In the genomic region with DNA sequence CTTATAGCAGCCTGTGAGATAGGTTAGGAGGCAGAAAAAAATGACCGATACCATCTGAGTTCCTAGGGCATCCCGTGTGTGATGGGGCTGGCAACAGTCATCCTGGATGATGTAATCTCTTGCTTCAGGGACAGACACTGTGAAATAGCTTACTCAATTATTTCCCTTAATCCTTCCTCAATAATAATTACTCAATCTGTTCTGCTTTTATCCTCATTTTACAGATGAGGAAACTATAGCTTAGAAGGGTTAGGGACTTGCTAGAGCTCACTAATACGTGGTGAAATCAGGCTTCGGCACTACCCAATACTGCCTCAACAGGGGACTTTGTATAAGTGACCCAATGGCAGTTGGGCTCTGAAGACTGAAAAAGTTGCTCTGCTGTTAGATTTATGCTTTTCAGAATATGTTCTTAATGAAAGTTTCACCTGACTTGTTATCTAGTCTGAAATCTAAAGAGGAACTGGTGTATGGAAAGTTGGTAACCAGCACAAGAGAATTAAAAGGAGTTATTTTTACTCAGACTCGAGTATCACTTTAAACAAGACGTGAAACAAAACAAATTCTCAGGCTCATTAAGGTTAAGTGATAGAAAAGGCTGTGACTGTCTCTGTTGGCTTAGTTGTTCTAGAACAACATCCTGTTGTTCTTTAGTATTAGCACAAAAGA, we compare ENCODE assay signal across 8 cellular contexts. TPM values are rescaled to one million over a fixed set of nuclear protein-coding genes. Genes with fewer than 3 reads are reported as not detected.
DNase-seq lines count a peak whose midpoint lies in the region; ATAC-seq and TF ChIP-seq lines count a peak whose summit lies in the region.

No MANE protein-coding gene starts in this region.

- DNase-seq in AML-193 (lab: John Stamatoyannopoulos, UW) (peak; percentile 95 to 96), RWPE1 (ENCODE audit: low spot score) (no peak), NCI-H748 treated with DMSO at 0.1 percent for 48 hours (lab: John Stamatoyannopoulos, UW) (no peak)
- peak; percentile 27 for DNase-seq in T-helper 2 cell treated with Interferon-gamma antibody and Interleukin-4, amounts not matched to agents 5 μg/mL and 100 μg/mL, for 36 hours (ENCODE audit: low spot score)
- no peak for DNase-seq in stimulated activated CD8-positive, alpha-beta memory T cell treated with anti-CD3 and anti-CD28 coated beads, Interleukin-4, amount 100 ng/mL, for 48 hours

- H3K4me1 ChIP-seq in liver (ENCODE audit: control insufficient read depth in 4 of 4, insufficient read depth in 4 of 4, low read length in 3 of 4) = no peaks in the 10 kb centered on the region

- H3K27ac Mint-ChIP-seq in T-helper 2 cell treated with Interferon-gamma antibody and Interleukin-4, amounts not matched to agents 5 μg/mL and 100 μg/mL, for 36 hours = peak overlapping the region; percentile 92

- ATAC-seq in GM18873 (IDR thresholded peaks at IDR 0.05; ENCODE audit: low FRiP score, unreplicated experiment) (peak; percentile 49), HG03064 (IDR thresholded peaks at IDR 0.05; ENCODE audit: low read depth, unreplicated experiment) (peak; percentile 62)

- H3K9me3 Mint-ChIP-seq in T-helper 2 cell treated with Interferon-gamma antibody and Interleukin-4, amounts not matched to agents 5 μg/mL and 100 μg/mL, for 36 hours = peaks cover 20% of the 10 kb centered on the region

- WGBS in liver = 68% methylated on average over 6 of the region's 6 CpGs

- H3K9me3 ChIP-seq in liver (ENCODE audit: control insufficient read depth in 4 of 4, low read length in 3 of 4) = peaks cover 0 to 2% (median 0%) of the 10 kb centered on the region in 4 donors

- H3K27ac ChIP-seq in liver (ENCODE audit: low read depth in 1 of 2, low read length in 2 of 2) (no peak overlapping the region), RWPE1 (no peak overlapping the region)

- peaks cover 0 to 12% (median 9%) of the 10 kb centered on the region in 4 donors for H3K36me3 ChIP-seq in liver (ENCODE audit: control insufficient read depth in 4 of 4, insufficient read depth in 3 of 4, low read depth in 1 of 4, low read length in 3 of 4)

- POLR2A ChIA-PET in RWPE1 (lab: Yijun Ruan, JAX; ENCODE audit: low non-redundant PET) = no interaction called here

- H3K4me3 Mint-ChIP-seq in T-helper 2 cell treated with Interferon-gamma antibody and Interleukin-4, amounts not matched to agents 5 μg/mL and 100 μg/mL, for 36 hours = peak overlapping the region; percentile 74

- H3K27me3 ChIP-seq in liver (ENCODE audit: control insufficient read depth in 4 of 4, insufficient read depth in 4 of 4, low read length in 3 of 4) = no peaks in the 10 kb centered on the region

- H3K27me3 Mint-ChIP-seq in T-helper 2 cell treated with Interferon-gamma antibody and Interleukin-4, amounts not matched to agents 5 μg/mL and 100 μg/mL, for 36 hours (ENCODE audit: low read depth) = no peaks in the 10 kb centered on the region

- H3K4me3 ChIP-seq in liver (ENCODE audit: low read depth in 1 of 3, low read length in 3 of 3) = no peak overlapping the region

- CTCF ChIA-PET in RWPE1 (lab: Yijun Ruan, JAX) = no interaction called here

- H3K9ac ChIP-seq in liver (ENCODE audit: low read depth in 1 of 2, low read length in 2 of 2) = no peak overlapping the region

- peak in 1 of 2 donors; percentile 36 for TF ChIP-seq RAD21 in liver (IDR thresholded peaks at IDR 0.05)

- H3K4me1 Mint-ChIP-seq in T-helper 2 cell treated with Interferon-gamma antibody and Interleukin-4, amounts not matched to agents 5 μg/mL and 100 μg/mL, for 36 hours (ENCODE audit: low read depth) = peaks cover 55% of the 10 kb centered on the region

- no peak for TF ChIP-seq CTCF in liver (IDR thresholded peaks at IDR 0.05; ENCODE audit: low read depth, low read length, missing input control)
- TF ChIP-seq CTCF in RWPE1 (conservative IDR thresholded peaks at IDR 0.05; ENCODE audit: low read depth) = no peak

- peaks cover 76% of the 10 kb centered on the region for H3K36me3 Mint-ChIP-seq in T-helper 2 cell treated with Interferon-gamma antibody and Interleukin-4, amounts not matched to agents 5 μg/mL and 100 μg/mL, for 36 hours (ENCODE audit: low read depth)

TF ChIP-seq in liver, 16 proteins besides CTCF, POLR2A, EP300 and RAD21:
- no peak for TF ChIP-seq HNF4A (conservative IDR thresholded peaks at IDR 0.05)
- TF ChIP-seq HNF4G (IDR thresholded peaks at IDR 0.05) = no peak
- TF ChIP-seq YY1 (IDR thresholded peaks at IDR 0.05) = peak; percentile 17
- TF ChIP-seq FOXA2 (IDR thresholded peaks at IDR 0.05) = no peak
- TF ChIP-seq FOXA1 (IDR thresholded peaks at IDR 0.05) = no peak
- TF ChIP-seq, protein P1, sequence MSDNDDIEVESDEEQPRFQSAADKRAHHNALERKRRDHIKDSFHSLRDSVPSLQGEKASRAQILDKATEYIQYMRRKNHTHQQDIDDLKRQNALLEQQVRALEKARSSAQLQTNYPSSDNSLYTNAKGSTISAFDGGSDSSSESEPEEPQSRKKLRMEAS (IDR thresholded peaks at IDR 0.05) = peak; percentile 41
- TF ChIP-seq EGR1 (IDR thresholded peaks at IDR 0.05; ENCODE audit: low read depth in 2 of 2) = no peak
- no peak for TF ChIP-seq GABPA (IDR thresholded peaks at IDR 0.05 in 1 of 2, conservative IDR thresholded peaks at IDR 0.05 in 1 of 2)
- no peak for TF ChIP-seq SP1 (IDR thresholded peaks at IDR 0.05)
- TF ChIP-seq NR2F2 (IDR thresholded peaks at IDR 0.05) = no peak
- TF ChIP-seq, protein P2, sequence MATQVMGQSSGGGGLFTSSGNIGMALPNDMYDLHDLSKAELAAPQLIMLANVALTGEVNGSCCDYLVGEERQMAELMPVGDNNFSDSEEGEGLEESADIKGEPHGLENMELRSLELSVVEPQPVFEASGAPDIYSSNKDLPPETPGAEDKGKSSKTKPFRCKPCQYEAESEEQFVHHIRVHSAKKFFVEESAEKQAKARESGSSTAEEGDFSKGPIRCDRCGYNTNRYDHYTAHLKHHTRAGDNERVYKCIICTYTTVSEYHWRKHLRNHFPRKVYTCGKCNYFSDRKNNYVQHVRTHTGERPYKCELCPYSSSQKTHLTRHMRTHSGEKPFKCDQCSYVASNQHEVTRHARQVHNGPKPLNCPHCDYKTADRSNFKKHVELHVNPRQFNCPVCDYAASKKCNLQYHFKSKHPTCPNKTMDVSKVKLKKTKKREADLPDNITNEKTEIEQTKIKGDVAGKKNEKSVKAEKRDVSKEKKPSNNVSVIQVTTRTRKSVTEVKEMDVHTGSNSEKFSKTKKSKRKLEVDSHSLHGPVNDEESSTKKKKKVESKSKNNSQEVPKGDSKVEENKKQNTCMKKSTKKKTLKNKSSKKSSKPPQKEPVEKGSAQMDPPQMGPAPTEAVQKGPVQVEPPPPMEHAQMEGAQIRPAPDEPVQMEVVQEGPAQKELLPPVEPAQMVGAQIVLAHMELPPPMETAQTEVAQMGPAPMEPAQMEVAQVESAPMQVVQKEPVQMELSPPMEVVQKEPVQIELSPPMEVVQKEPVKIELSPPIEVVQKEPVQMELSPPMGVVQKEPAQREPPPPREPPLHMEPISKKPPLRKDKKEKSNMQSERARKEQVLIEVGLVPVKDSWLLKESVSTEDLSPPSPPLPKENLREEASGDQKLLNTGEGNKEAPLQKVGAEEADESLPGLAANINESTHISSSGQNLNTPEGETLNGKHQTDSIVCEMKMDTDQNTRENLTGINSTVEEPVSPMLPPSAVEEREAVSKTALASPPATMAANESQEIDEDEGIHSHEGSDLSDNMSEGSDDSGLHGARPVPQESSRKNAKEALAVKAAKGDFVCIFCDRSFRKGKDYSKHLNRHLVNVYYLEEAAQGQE (IDR thresholded peaks at IDR 0.05) = no peak
- peak; percentile 17 to 36 for TF ChIP-seq RXRA (IDR thresholded peaks at IDR 0.05)
- TF ChIP-seq TAF1 (conservative IDR thresholded peaks at IDR 0.05) = no peak
- TF ChIP-seq, protein P3, sequence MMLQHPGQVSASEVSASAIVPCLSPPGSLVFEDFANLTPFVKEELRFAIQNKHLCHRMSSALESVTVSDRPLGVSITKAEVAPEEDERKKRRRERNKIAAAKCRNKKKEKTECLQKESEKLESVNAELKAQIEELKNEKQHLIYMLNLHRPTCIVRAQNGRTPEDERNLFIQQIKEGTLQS (IDR thresholded peaks at IDR 0.05) = peak; percentile 75
- TF ChIP-seq JUND (IDR thresholded peaks at IDR 0.05) = peak; percentile 28 to 53
- TF ChIP-seq, protein P4, sequence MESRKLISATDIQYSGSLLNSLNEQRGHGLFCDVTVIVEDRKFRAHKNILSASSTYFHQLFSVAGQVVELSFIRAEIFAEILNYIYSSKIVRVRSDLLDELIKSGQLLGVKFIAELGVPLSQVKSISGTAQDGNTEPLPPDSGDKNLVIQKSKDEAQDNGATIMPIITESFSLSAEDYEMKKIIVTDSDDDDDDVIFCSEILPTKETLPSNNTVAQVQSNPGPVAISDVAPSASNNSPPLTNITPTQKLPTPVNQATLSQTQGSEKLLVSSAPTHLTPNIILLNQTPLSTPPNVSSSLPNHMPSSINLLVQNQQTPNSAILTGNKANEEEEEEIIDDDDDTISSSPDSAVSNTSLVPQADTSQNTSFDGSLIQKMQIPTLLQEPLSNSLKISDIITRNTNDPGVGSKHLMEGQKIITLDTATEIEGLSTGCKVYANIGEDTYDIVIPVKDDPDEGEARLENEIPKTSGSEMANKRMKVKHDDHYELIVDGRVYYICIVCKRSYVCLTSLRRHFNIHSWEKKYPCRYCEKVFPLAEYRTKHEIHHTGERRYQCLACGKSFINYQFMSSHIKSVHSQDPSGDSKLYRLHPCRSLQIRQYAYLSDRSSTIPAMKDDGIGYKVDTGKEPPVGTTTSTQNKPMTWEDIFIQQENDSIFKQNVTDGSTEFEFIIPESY (IDR thresholded peaks at IDR 0.05) = peak; percentile 20

RNA-seq across cellular contexts. Expression of a gene that starts 14.4 kb away (rescaled TPM):
- total RNA-seq in liver = 10 to 100 TPM; 11.0 to 27.6 TPM
- 10 to 100 TPM; 11.9 to 13.3 TPM for polyA plus RNA-seq in liver

Comparison
In these comparisons a context has a peak if more than half of its experiments do, and no peak if none do; other contexts are left out.
1. DNase-seq: peak in AML-193 (2 of 2) and T-helper 2 cell treated with Interferon-gamma antibody and Interleukin-4, amounts not matched to agents 5 μg/mL and 100 μg/mL, for 36 hours (single experiment); none in RWPE1 (single experiment), NCI-H748 treated with DMSO at 0.1 percent for 48 hours (single experiment) and stimulated activated CD8-positive, alpha-beta memory T cell treated with anti-CD3 and anti-CD28 coated beads, Interleukin-4, amount 100 ng/mL, for 48 hours (single experiment).